Comparison of ENCODE assay signal across 31 cellular contexts in genomic region chr14:98371141-98371540, GRCh38.
"Had no signal": no experiment of that assay in that cellular context is flagged by ENCODE, and none has a peak within 500 bp of the region (broad histone marks: within the 10 kb centered on the region; RNA-seq: fewer than 3 reads in every experiment).

No MANE protein-coding gene starts in this region.

- H3K9me3 Mint-ChIP-seq: activated CD4-positive, alpha-beta memory T cell treated with anti-CD3 and anti-CD28 coated beads for 36 hours had no signal

- H3K36me3 ChIP-seq: brain microvascular endothelial cell, colonic mucosa, gastrocnemius medialis, heart left ventricle had no signal

- FAIRE-seq: astrocyte, endometrium, endothelial cell of umbilical vein had no signal

- H3K4me1 Mint-ChIP-seq: activated CD4-positive, alpha-beta T cell treated with anti-CD3 and anti-CD28 coated beads, Interleukin-2, amount 10 ng/mL, durations not matched to agents 24 days and 14 days; activated CD8-positive, alpha-beta memory T cell treated with anti-CD3 and anti-CD28 coated beads, Interleukin-2, amount 10 ng/mL, durations not matched to agents 7 days and 5 days had no signal

- H3K27ac ChIP-seq: brain microvascular endothelial cell, colonic mucosa, foreskin keratinocyte, gastrocnemius medialis, heart left ventricle had no signal

- ATAC-seq: activated CD4-positive, alpha-beta T cell treated with anti-CD3 and anti-CD28 coated beads for 36 hours; activated CD8-positive, alpha-beta memory T cell treated with anti-CD3 and anti-CD28 coated beads, Interleukin-2, amount 10 ng/mL, durations not matched to agents 7 days and 5 days; activated CD8-positive, alpha-beta T cell treated with anti-CD3 and anti-CD28 coated beads, Interleukin-2, amount 10 ng/mL, durations not matched to agents 7 days and 5 days; gastrocnemius medialis; heart left ventricle had no signal

- H3K4me3 Mint-ChIP-seq: activated CD4-positive, alpha-beta memory T cell treated with anti-CD3 and anti-CD28 coated beads for 36 hours; activated CD4-positive, alpha-beta T cell treated with anti-CD3 and anti-CD28 coated beads for 36 hours; activated CD4-positive, alpha-beta T cell treated with anti-CD3 and anti-CD28 coated beads, Interleukin-2, amount 10 ng/mL, durations not matched to agents 24 days and 14 days; activated CD8-positive, alpha-beta memory T cell treated with anti-CD3 and anti-CD28 coated beads, Interleukin-2, amount 10 ng/mL, durations not matched to agents 7 days and 5 days; activated CD8-positive, alpha-beta T cell treated with anti-CD3 and anti-CD28 coated beads, Interleukin-2, amount 10 ng/mL, durations not matched to agents 7 days and 5 days; activated naive CD8-positive, alpha-beta T cell; activated T-helper 1 cell treated with anti-CD3 and anti-CD28 coated beads, Interleukin-12 subunit alpha, Interleukin-12 subunit beta, Interleukin-2, Interleukin-4 antibody, amounts not matched to agents 30 ng/mL and 10 ng/mL and 1 ng/mL, durations not matched to agents 14 hours and 24 hours and 36 hours had no signal

- H3K4me1 ChIP-seq: colonic mucosa, gastrocnemius medialis, heart left ventricle had no signal

- DNase-seq: activated CD4-positive, alpha-beta memory T cell treated with anti-CD3 and anti-CD28 coated beads for 36 hours; activated CD4-positive, alpha-beta T cell treated with anti-CD3 and anti-CD28 coated beads for 36 hours; activated CD4-positive, alpha-beta T cell treated with anti-CD3 and anti-CD28 coated beads, Interleukin-2, amount 10 ng/mL, durations not matched to agents 24 days and 14 days; activated CD4-positive, CD25-positive, alpha-beta regulatory T cell; activated CD4-positive, CD25-positive, alpha-beta regulatory T cell treated with anti-CD3 and anti-CD28 coated beads, Interleukin-2, amount 50 U/mL, for 72 hours; activated CD8-positive, alpha-beta memory T cell treated with anti-CD3 and anti-CD28 coated beads, Interleukin-2, amount 10 ng/mL, durations not matched to agents 7 days and 5 days; activated CD8-positive, alpha-beta memory T cell treated with anti-CD3 and anti-CD28 coated beads, Interleukin-2, amount 50 U/mL, for 4 hours; activated CD8-positive, alpha-beta T cell treated with anti-CD3 and anti-CD28 coated beads, Interleukin-2, amount 10 ng/mL, durations not matched to agents 7 days and 5 days; activated gamma-delta T cell; activated naive CD4-positive, alpha-beta T cell; activated naive CD4-positive, alpha-beta T cell treated with anti-CD3 and anti-CD28 coated beads, Interleukin-2, amount 50 U/mL, for 16 hours; activated T-cell treated with anti-CD3 and anti-CD28 coated beads, Interleukin-2, amount 50 U/mL, for 1 hour; activated T-cell treated with anti-CD3 and anti-CD28 coated beads, Interleukin-2, amount 50 U/mL, for 48 hours; amniotic stem cell; anterior cingulate cortex; brain microvascular endothelial cell; caudate nucleus; colonic mucosa; effector CD8-positive, alpha-beta T cell; erythroblast; gastrocnemius medialis; glutamatergic neuron; heart left ventricle; T-helper 1 cell; T-helper 2 cell had no signal

- H3K9me3 ChIP-seq: colonic mucosa, gastrocnemius medialis, heart left ventricle had no signal

- H3K36me3 Mint-ChIP-seq: activated CD4-positive, alpha-beta memory T cell treated with anti-CD3 and anti-CD28 coated beads for 36 hours; activated CD8-positive, alpha-beta memory T cell treated with anti-CD3 and anti-CD28 coated beads, Interleukin-2, amount 10 ng/mL, durations not matched to agents 7 days and 5 days had no signal

- H3K27me3 Mint-ChIP-seq: activated CD4-positive, alpha-beta memory T cell treated with anti-CD3 and anti-CD28 coated beads for 36 hours; activated CD4-positive, alpha-beta T cell treated with anti-CD3 and anti-CD28 coated beads for 36 hours; activated CD4-positive, alpha-beta T cell treated with anti-CD3 and anti-CD28 coated beads, Interleukin-2, amount 10 ng/mL, durations not matched to agents 24 days and 14 days; activated CD8-positive, alpha-beta memory T cell treated with anti-CD3 and anti-CD28 coated beads, Interleukin-2, amount 10 ng/mL, durations not matched to agents 7 days and 5 days; activated naive CD8-positive, alpha-beta T cell had no signal

- H3K27ac Mint-ChIP-seq: activated CD4-positive, alpha-beta memory T cell treated with anti-CD3 and anti-CD28 coated beads for 36 hours; activated CD4-positive, alpha-beta T cell treated with anti-CD3 and anti-CD28 coated beads for 36 hours; activated CD4-positive, alpha-beta T cell treated with anti-CD3 and anti-CD28 coated beads, Interleukin-2, amount 10 ng/mL, durations not matched to agents 24 days and 14 days; activated CD8-positive, alpha-beta memory T cell treated with anti-CD3 and anti-CD28 coated beads, Interleukin-2, amount 10 ng/mL, durations not matched to agents 7 days and 5 days; activated CD8-positive, alpha-beta T cell treated with anti-CD3 and anti-CD28 coated beads, Interleukin-2, amount 10 ng/mL, durations not matched to agents 7 days and 5 days; activated naive CD8-positive, alpha-beta T cell; activated T-helper 1 cell treated with anti-CD3 and anti-CD28 coated beads, Interleukin-12 subunit alpha, Interleukin-12 subunit beta, Interleukin-2, Interleukin-4 antibody, amounts not matched to agents 30 ng/mL and 10 ng/mL and 1 ng/mL, durations not matched to agents 14 hours and 24 hours and 36 hours had no signal

- H3K4me3 ChIP-seq: colonic mucosa, gastrocnemius medialis, heart left ventricle had no signal

- H3K27me3 ChIP-seq: brain microvascular endothelial cell, colonic mucosa, foreskin keratinocyte, gastrocnemius medialis had no signal
